11 cellular contexts compared by ENCODE assay signal in the genomic region with DNA sequence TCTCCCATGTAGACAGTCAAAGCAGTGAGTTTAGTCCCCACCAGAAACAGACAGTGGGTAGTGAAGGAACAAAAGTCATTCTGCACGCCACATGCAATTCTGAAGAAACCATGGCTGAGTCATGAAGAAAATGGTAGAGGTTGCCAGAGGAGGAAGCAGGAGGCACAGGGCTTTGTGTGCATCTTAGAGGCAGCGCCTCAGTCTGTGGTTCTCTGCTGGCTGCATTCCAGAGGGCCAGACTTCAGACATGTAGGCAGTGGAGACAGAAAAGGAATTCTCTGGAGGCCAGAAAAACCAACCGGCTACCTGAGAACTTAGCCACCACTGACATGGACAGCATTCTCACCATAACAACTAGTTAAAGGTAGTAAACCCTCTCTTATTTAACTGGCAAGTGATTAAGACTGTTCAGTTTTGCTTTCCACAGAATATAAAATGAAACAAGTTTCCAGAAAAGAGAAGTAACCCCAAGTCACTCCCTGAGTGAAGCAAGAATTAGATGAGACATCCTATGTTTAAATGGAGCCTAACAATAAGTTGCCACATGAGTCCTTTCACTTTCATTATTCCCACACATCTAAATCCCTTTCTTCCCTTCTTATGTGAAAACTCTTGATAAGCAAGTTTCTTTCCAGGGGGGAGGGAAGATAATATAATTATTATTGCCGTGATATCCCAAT.
DNase-seq lines count a peak whose midpoint lies in the region; ATAC-seq, FAIRE-seq and TF ChIP-seq lines count a peak whose summit lies in the region.
"Had no signal": no experiment of that assay in that cellular context is flagged by ENCODE, and none has a peak within 500 bp of the region (broad histone marks: within the 10 kb centered on the region; RNA-seq: fewer than 3 reads in every experiment).

No MANE protein-coding gene starts in this region.

- H4K20me1 ChIP-seq in astrocyte (ENCODE audit: insufficient read depth, low read length), result no peaks in the 10 kb centered on the region

- H3K4me3 ChIP-seq in astrocyte (ENCODE audit: insufficient read depth, low read depth, low read length) (no peak overlapping the region), upper lobe of left lung (no peak overlapping the region)
- H3K4me3 ChIP-seq: SJCRH30 had no signal

- intact Hi-C loops in left colon (cut with DNase I, micrococcal nuclease), result no loop called here

- H3K9me3 ChIP-seq in astrocyte (ENCODE audit: insufficient read depth, low read depth, low read length), result no peaks in the 10 kb centered on the region
- no peaks in the 10 kb centered on the region for H3K9me3 ChIP-seq in upper lobe of left lung
- H3K9me3 ChIP-seq: SJCRH30 had no signal

- TF ChIP-seq POLR2A in upper lobe of left lung (IDR thresholded peaks at IDR 0.05), result peak in 1 of 4 donors; percentile 20

- in situ Hi-C loops in GM13977 (cut with MboI; ENCODE audit: low pct_unique_long_range_greater_than_20kb, low sequenced_read_pairs, unreplicated experiment), result no loop called here

- H3K4me2 ChIP-seq in astrocyte (ENCODE audit: low read length), result peak overlapping the region; percentile 65

- no peaks in the 10 kb centered on the region for H3K27me3 Mint-ChIP-seq in activated T-cell treated with anti-CD3 and anti-CD28 coated beads, Interleukin-2, amount 50 U/mL, for 24 hours
- no peaks in the 10 kb centered on the region for H3K27me3 Mint-ChIP-seq in astrocyte (ENCODE audit: low read depth, unreplicated experiment)
- H3K27me3 Mint-ChIP-seq: CD4-positive, alpha-beta T cell had no signal

- no peaks in the 10 kb centered on the region for H3K9me3 Mint-ChIP-seq in activated T-cell treated with anti-CD3 and anti-CD28 coated beads, Interleukin-2, amount 50 U/mL, for 24 hours
- no peaks in the 10 kb centered on the region for H3K9me3 Mint-ChIP-seq in astrocyte (ENCODE audit: unreplicated experiment)
- H3K9me3 Mint-ChIP-seq: CD4-positive, alpha-beta T cell had no signal

- peak; percentile 36 for DNase-seq in activated T-cell treated with anti-CD3 and anti-CD28 coated beads, Interleukin-2, amount 50 U/mL, for 24 hours
- DNase-seq in activated T-cell treated with anti-CD3 and anti-CD28 coated beads for 4 hours, result no peak
- DNase-seq in astrocyte (ENCODE audit: low read depth), result peak; percentile 94
- DNase-seq in left colon, result peak; percentile 31 to 34
- peak in 1 of 2 donors; percentile 53 for DNase-seq in upper lobe of left lung
- no peak for DNase-seq in A172 (ENCODE audit: low spot score)
- DNase-seq in GM13977 (ENCODE audit: low spot score), result no peak
- no peak for DNase-seq in NCI-H2081 (lab: John Stamatoyannopoulos, UW)
- DNase-seq: CD4-positive, alpha-beta T cell had no signal

- H3K4me3 Mint-ChIP-seq in activated T-cell treated with anti-CD3 and anti-CD28 coated beads, Interleukin-2, amount 50 U/mL, for 24 hours, result no peak overlapping the region
- no peak overlapping the region for H3K4me3 Mint-ChIP-seq in astrocyte (ENCODE audit: unreplicated experiment)
- H3K4me3 Mint-ChIP-seq: CD4-positive, alpha-beta T cell had no signal

- peak overlapping the region; percentile 38 for H2AFZ ChIP-seq in astrocyte (ENCODE audit: low read depth, low read length)

- ATAC-seq in left colon (peak; percentile 50), upper lobe of left lung (ENCODE audit: low FRiP score in 2 of 2) (peak; percentile 19 to 86)

- peaks cover 21% of the 10 kb centered on the region for H3K4me1 Mint-ChIP-seq in activated T-cell treated with anti-CD3 and anti-CD28 coated beads, Interleukin-2, amount 50 U/mL, for 24 hours (ENCODE audit: low read depth)
- peaks cover 30% of the 10 kb centered on the region for H3K4me1 Mint-ChIP-seq in astrocyte (ENCODE audit: low read depth, unreplicated experiment)

- no peak for TF ChIP-seq EP300 in upper lobe of left lung (IDR thresholded peaks at IDR 0.05)

- H3K79me2 ChIP-seq in astrocyte (ENCODE audit: insufficient read depth, low read length), result no peaks in the 10 kb centered on the region

- H3K36me3 ChIP-seq in astrocyte (ENCODE audit: insufficient read depth, low read length) (no peaks in the 10 kb centered on the region), upper lobe of left lung (no peaks in the 10 kb centered on the region)
- H3K36me3 ChIP-seq: SJCRH30 had no signal

- H3K27ac Mint-ChIP-seq in activated T-cell treated with anti-CD3 and anti-CD28 coated beads, Interleukin-2, amount 50 U/mL, for 24 hours, result peak overlapping the region; percentile 92
- peak overlapping the region; percentile 94 for H3K27ac Mint-ChIP-seq in astrocyte (ENCODE audit: unreplicated experiment)
- H3K27ac Mint-ChIP-seq: CD4-positive, alpha-beta T cell had no signal

- H3K27me3 ChIP-seq in astrocyte (ENCODE audit: insufficient read depth, low read length) (no peaks in the 10 kb centered on the region), upper lobe of left lung (no peaks in the 10 kb centered on the region)
- H3K27me3 ChIP-seq: SJCRH30 had no signal

- 43 to 60% methylated on average over 4 of the region's 4 CpGs for WGBS in upper lobe of left lung, 2 donors

- peak overlapping the region; percentile 24 for H3K9ac ChIP-seq in astrocyte (ENCODE audit: low read length)

- TF ChIP-seq CTCF in astrocyte (IDR thresholded peaks at IDR 0.05; ENCODE audit: insufficient read depth, low read depth, low read length), result no peak
- no peak for TF ChIP-seq CTCF in upper lobe of left lung (IDR thresholded peaks at IDR 0.05)
- no peak for TF ChIP-seq CTCF in GM13977 (IDR thresholded peaks at IDR 0.05; ENCODE audit: extremely low read depth, insufficient read depth, missing control alignments)

- H3K36me3 Mint-ChIP-seq in activated T-cell treated with anti-CD3 and anti-CD28 coated beads, Interleukin-2, amount 50 U/mL, for 24 hours (ENCODE audit: low read depth), result no peaks in the 10 kb centered on the region
- no peaks in the 10 kb centered on the region for H3K36me3 Mint-ChIP-seq in astrocyte (ENCODE audit: low read depth, unreplicated experiment)

- peaks cover 28% of the 10 kb centered on the region for H3K4me1 ChIP-seq in astrocyte (ENCODE audit: insufficient read depth, low read length)
- H3K4me1 ChIP-seq in upper lobe of left lung, result peaks cover 4 to 10% (median 6%) of the 10 kb centered on the region in 4 donors
- H3K4me1 ChIP-seq: SJCRH30 had no signal

- peak overlapping the region; percentile 69 for H3K27ac ChIP-seq in astrocyte (ENCODE audit: low read depth, low read length)
- H3K27ac ChIP-seq in upper lobe of left lung, result peak overlapping the region; percentile 13 to 72 (median 69)
- H3K27ac ChIP-seq: SJCRH30 had no signal

- FAIRE-seq in astrocyte (lab: Jason Lieb, UNC), result peak; percentile 54
- FAIRE-seq: colon had no signal

Comparison
In these comparisons a context has a peak if more than half of its experiments do, and no peak if none do; other contexts are left out.
1. DNase-seq: peak in activated T-cell treated with anti-CD3 and anti-CD28 coated beads, Interleukin-2, amount 50 U/mL, for 24 hours (single experiment), astrocyte (single experiment) and left colon (2 of 2); none in activated T-cell treated with anti-CD3 and anti-CD28 coated beads for 4 hours (single experiment), A172 (single experiment), GM13977 (single experiment) and NCI-H2081 (0 of 2).